Comparison of ENCODE assay signal across 9 cellular contexts in genomic region chr6:3887150-3887700, GRCh38. TPM values are rescaled to one million over a fixed set of nuclear protein-coding genes. Genes with fewer than 3 reads are reported as not detected.
DNase-seq lines count a peak whose midpoint lies in the region; ATAC-seq and TF ChIP-seq lines count a peak whose summit lies in the region.
"Had no signal": no experiment of that assay in that cellular context is flagged by ENCODE, and none has a peak within 500 bp of the region (broad histone marks: within the 10 kb centered on the region; RNA-seq: fewer than 3 reads in every experiment).

No MANE protein-coding gene starts in this region.

- H3K27ac Mint-ChIP-seq in chondrocyte (ENCODE audit: unreplicated experiment), result no peak overlapping the region
- H3K27ac Mint-ChIP-seq: activated naive CD8-positive, alpha-beta T cell had no signal

- TF ChIP-seq POLR2A in lower leg skin (IDR thresholded peaks at IDR 0.05), result no peak

- ATAC-seq in HG03442 (IDR thresholded peaks at IDR 0.05; ENCODE audit: unreplicated experiment) (no peak), GM19035 (IDR thresholded peaks at IDR 0.05; ENCODE audit: unreplicated experiment) (no peak), HG03457 (IDR thresholded peaks at IDR 0.05; ENCODE audit: unreplicated experiment) (no peak)

- peaks cover 56% of the 10 kb centered on the region for H3K4me1 Mint-ChIP-seq in chondrocyte (ENCODE audit: low read depth)

- CTCF ChIA-PET in AG04449 (lab: Yijun Ruan, JAX), result interaction anchor here (0.7 to 9.1 kb wide), 32 partner anchors 9 to 611 kb away, joined by 3 to 267 read pairs (median 4); partner anchors contain the start of gene FAM50B

- H3K9me3 Mint-ChIP-seq in chondrocyte (ENCODE audit: low read depth), result no peaks in the 10 kb centered on the region

- no peaks in the 10 kb centered on the region for H3K27me3 Mint-ChIP-seq in chondrocyte (ENCODE audit: low read depth)

- POLR2A ChIA-PET in AG04449 (lab: Yijun Ruan, JAX), result interaction anchor here (1.3 kb wide), 1 partner anchor 137 kb away, joined by 5 read pairs; no protein-coding TSS in a partner anchor

- 33 to 36% methylated on average over 9 of the region's 9 CpGs for WGBS in lower leg skin, 2 donors

- H3K4me3 ChIP-seq in AG04449 (ENCODE audit: low read depth, low read length), result no peak overlapping the region
- no peak overlapping the region for H3K4me3 ChIP-seq in lower leg skin (ENCODE audit: low read depth, poor library complexity, severe bottlenecking)

- H3K36me3 Mint-ChIP-seq in chondrocyte (ENCODE audit: low read depth), result no peaks in the 10 kb centered on the region
- H3K36me3 Mint-ChIP-seq: activated naive CD8-positive, alpha-beta T cell had no signal

- intact Hi-C loops in lower leg skin (cut with DNase I; ENCODE audit: low total_unique reads), result loop anchor here (5.0 kb wide), 1 partner anchor 145 kb away; no protein-coding TSS in a partner anchor

- no peak overlapping the region for H3K4me3 Mint-ChIP-seq in chondrocyte (ENCODE audit: unreplicated experiment)
- H3K4me3 Mint-ChIP-seq: activated naive CD8-positive, alpha-beta T cell had no signal

- TF ChIP-seq CTCF in AG04449 (IDR thresholded peaks at IDR 0.05; ENCODE audit: insufficient read depth, low read length, missing control alignments) (peak; percentile 55), chondrocyte (IDR thresholded peaks at IDR 0.05) (peak; percentile 81), lower leg skin (IDR thresholded peaks at IDR 0.05) (no peak)

- DNase-seq in AG04449 (ENCODE audit: low read depth, low spot score), result no peak
- peak; percentile 52 for DNase-seq in HT-29 (ENCODE audit: low spot score)
- no peak for DNase-seq in chondrocyte (ENCODE audit: low spot score)
- peak; percentile 43 to 85 for DNase-seq in lower leg skin (ENCODE audit: low spot score in 2 of 2)
- no peak for DNase-seq in DMS79 treated with DMSO at 0.1 percent for 48 hours (lab: John Stamatoyannopoulos, UW)

RNA-seq across cellular contexts. Expression of gene FAM50B, which starts 38.1 kb away (rescaled TPM):
- not detected in 2 replicates for total RNA-seq in HT-29 (2014; rRNA removed; shearing (Covaris generic))
- total RNA-seq in chondrocyte (1.0 to 1.8 TPM (median 1.6 TPM) in 3 replicates), lower leg skin (10 to 100 TPM; 11.4 to 16.1 (median 13.9) TPM)

Comparison
In these comparisons a context has a peak if more than half of its experiments do, and no peak if none do; other contexts are left out.
1. DNase-seq: peak in HT-29 (single experiment) and lower leg skin (2 of 2); none in AG04449 (single experiment), chondrocyte (single experiment) and DMS79 treated with DMSO at 0.1 percent for 48 hours (single experiment).
2. CTCF ChIP-seq: peak in AG04449 (single experiment) and chondrocyte (single experiment); none in lower leg skin (0 of 3).